In the genomic region with DNA sequence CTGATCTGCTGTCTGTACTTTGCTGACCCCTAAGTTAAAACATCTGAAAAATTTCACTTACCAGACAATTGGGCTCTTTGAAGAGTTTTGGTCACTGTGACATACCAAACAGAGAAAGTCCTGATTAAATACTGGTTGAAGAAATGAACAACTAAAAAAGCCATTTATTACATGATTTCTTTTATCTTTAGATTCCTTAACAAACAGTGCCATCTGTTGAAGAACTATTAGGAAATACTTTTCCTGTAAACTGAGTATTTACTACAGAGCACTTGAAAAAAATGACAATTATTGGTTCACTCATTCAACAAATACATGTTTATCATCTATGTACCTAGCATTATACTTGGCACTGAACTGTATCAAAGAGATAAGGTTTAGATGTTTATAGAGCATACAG, we compare ENCODE assay signal across 15 cellular contexts. TPM values are rescaled to one million over a fixed set of nuclear protein-coding genes. Genes with fewer than 3 reads are reported as not detected.
DNase-seq lines count a peak whose midpoint lies in the region; ATAC-seq and TF ChIP-seq lines count a peak whose summit lies in the region.
"Had no signal": no experiment of that assay in that cellular context is flagged by ENCODE, and none has a peak within 500 bp of the region (broad histone marks: within the 10 kb centered on the region; RNA-seq: fewer than 3 reads in every experiment).

No MANE protein-coding gene starts in this region.

- no peaks in the 10 kb centered on the region for H3K79me2 ChIP-seq in hepatocyte

- TF ChIP-seq CTCF in AG09319 (IDR thresholded peaks at IDR 0.05; ENCODE audit: low read depth, low read length) (peak; percentile 24), HEK293 (tag by site-specific recombination; IDR thresholded peaks at IDR 0.05) (peak; percentile 23; the same call in 1 of the 2 replicates), hepatocyte (IDR thresholded peaks at IDR 0.05; ENCODE audit: poor library complexity) (peak; percentile 43)

- no peaks in the 10 kb centered on the region for H4K20me1 ChIP-seq in hepatocyte (ENCODE audit: insufficient read depth, poor library complexity, severe bottlenecking)

- DNase-seq in AG09319 (ENCODE audit: extremely low read depth, low read depth), result no peak
- DNase-seq in hepatocyte (ENCODE audit: low spot score), result no peak
- no peak for DNase-seq in G401 (ENCODE audit: low spot score)
- no peak for DNase-seq in activated gamma-delta T cell treated with Interleukin-2 at 50 U/mL for 16 hours
- DNase-seq: activated effector memory CD4-positive, alpha-beta T cell treated with anti-CD3 and anti-CD28 coated beads, Interleukin-2, amount 50 U/mL, for 16 hours; left ventricle myocardium superior; NCI-H1417 treated with DMSO at 0.1 percent for 48 hours; occipital lobe; T-cell had no signal

- no peak overlapping the region for H2AFZ ChIP-seq in hepatocyte

- H3K4me2 ChIP-seq in hepatocyte, result no peak overlapping the region

- H3K9me2 ChIP-seq in hepatocyte (replicated peaks; ENCODE audit: insufficient read depth), result no peaks in the 10 kb centered on the region

- H3K4me1 ChIP-seq in HEK293 (ENCODE audit: control insufficient read depth, insufficient read depth, low read length), result peaks cover 4% of the 10 kb centered on the region; the same call in 1 of the 2 replicates
- H3K4me1 ChIP-seq in hepatocyte (ENCODE audit: insufficient read depth), result no peaks in the 10 kb centered on the region

- CTCF ChIA-PET in HEK293 (lab: Yijun Ruan, JAX), result interaction anchor here (0.6 to 1.3 kb wide), 2 partner anchors 719 to 890 kb away, joined by 3 to 5 read pairs; no protein-coding TSS in a partner anchor

- ATAC-seq in SK-N-SH treated with all-trans-retinoic acid at 6 μM for 48 hours (peak; percentile 87), HG03139 (IDR thresholded peaks at IDR 0.05; ENCODE audit: unreplicated experiment) (no peak), GM18870 (IDR thresholded peaks at IDR 0.05; ENCODE audit: unreplicated experiment) (no peak)
- ATAC-seq: stimulated activated memory B cell treated with anti-CD40 and anti-IgM and Interleukin-4, amounts not matched to agents 10 μg/mL and 1 μg/mL and 100 μg/mL, for 72 hours; T-cell had no signal

- in situ Hi-C loops in G401 (cut with HindIII; ENCODE audit: low sequenced_read_pairs), result no loop called here

- H3K27me3 ChIP-seq in hepatocyte, result no peaks in the 10 kb centered on the region

- H3K9me3 ChIP-seq in HEK293 (ENCODE audit: control insufficient read depth, insufficient read depth, low read depth, low read length) (no peaks in the 10 kb centered on the region), hepatocyte (ENCODE audit: low read depth) (no peaks in the 10 kb centered on the region)

- H3K36me3 ChIP-seq in HEK293 (ENCODE audit: control insufficient read depth in 2 of 2, insufficient read depth in 1 of 2, low read length in 2 of 2) (no peaks in the 10 kb centered on the region), hepatocyte (replicated peaks; ENCODE audit: insufficient read depth, low read depth) (no peaks in the 10 kb centered on the region)

- H3K27ac ChIP-seq in HEK293 (ENCODE audit: extremely low read depth, low read depth, low read length) (no peak overlapping the region), hepatocyte (no peak overlapping the region)

- POLR2A ChIA-PET in HEK293 (lab: Yijun Ruan, JAX), result interaction anchor here (0.6 kb wide), 2 partner anchors 16 to 644 kb away, joined by 3 read pairs; no protein-coding TSS in a partner anchor

- no peak overlapping the region for H3K4me3 ChIP-seq in HEK293 (ENCODE audit: low read depth, low read length)
- no peak overlapping the region for H3K4me3 ChIP-seq in hepatocyte
- H3K4me3 ChIP-seq: GM12878 had no signal

TF ChIP-seq in HEK293, 187 proteins besides CTCF, POLR2A, EP300 and RAD21:
- TF ChIP-seq ZNF654 (tag by site-specific recombination; IDR thresholded peaks at IDR 0.05; ENCODE audit: low read depth) (peak; percentile 46), ZNF366 (tag by site-specific recombination; conservative IDR thresholded peaks at IDR 0.05) (no peak), ZNF404 (tag by site-specific recombination; IDR thresholded peaks at IDR 0.05) (no peak), ZNF658 (tag by site-specific recombination; IDR thresholded peaks at IDR 0.05) (no peak)
- TF ChIP-seq, protein P1, sequence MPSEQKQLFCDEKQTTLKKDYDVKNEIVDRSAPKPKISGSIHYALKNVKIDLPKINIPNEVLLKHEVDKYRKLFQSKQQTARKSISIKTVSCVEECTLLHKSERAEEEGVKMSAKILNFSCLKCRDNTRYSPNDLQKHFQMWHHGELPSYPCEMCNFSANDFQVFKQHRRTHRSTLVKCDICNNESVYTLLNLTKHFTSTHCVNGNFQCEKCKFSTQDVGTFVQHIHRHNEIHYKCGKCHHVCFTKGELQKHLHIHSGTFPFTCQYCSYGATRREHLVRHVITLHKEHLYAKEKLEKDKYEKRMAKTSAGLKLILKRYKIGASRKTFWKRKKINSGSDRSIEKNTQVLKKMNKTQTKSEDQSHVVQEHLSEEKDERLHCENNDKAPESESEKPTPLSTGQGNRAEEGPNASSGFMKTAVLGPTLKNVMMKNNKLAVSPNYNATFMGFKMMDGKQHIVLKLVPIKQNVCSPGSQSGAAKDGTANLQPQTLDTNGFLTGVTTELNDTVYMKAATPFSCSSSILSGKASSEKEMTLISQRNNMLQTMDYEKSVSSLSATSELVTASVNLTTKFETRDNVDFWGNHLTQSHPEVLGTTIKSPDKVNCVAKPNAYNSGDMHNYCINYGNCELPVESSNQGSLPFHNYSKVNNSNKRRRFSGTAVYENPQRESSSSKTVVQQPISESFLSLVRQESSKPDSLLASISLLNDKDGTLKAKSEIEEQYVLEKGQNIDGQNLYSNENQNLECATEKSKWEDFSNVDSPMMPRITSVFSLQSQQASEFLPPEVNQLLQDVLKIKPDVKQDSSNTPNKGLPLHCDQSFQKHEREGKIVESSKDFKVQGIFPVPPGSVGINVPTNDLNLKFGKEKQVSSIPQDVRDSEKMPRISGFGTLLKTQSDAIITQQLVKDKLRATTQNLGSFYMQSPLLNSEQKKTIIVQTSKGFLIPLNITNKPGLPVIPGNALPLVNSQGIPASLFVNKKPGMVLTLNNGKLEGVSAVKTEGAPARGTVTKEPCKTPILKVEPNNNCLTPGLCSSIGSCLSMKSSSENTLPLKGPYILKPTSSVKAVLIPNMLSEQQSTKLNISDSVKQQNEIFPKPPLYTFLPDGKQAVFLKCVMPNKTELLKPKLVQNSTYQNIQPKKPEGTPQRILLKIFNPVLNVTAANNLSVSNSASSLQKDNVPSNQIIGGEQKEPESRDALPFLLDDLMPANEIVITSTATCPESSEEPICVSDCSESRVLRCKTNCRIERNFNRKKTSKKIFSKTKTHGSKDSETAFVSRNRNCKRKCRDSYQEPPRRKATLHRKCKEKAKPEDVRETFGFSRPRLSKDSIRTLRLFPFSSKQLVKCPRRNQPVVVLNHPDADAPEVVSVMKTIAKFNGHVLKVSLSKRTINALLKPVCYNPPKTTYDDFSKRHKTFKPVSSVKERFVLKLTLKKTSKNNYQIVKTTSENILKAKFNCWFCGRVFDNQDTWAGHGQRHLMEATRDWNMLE (tag by site-specific recombination; conservative IDR thresholded peaks at IDR 0.05; ENCODE audit: low read depth), result no peak

TF ChIP-seq in SK-N-SH treated with all-trans-retinoic acid at 6 μM for 48 hours, 23 proteins besides CTCF, POLR2A, EP300 and RAD21:
- TF ChIP-seq ISL1 (CRISPR knock-in tag; IDR thresholded peaks at IDR 0.05) (no peak), ZC3H10 (CRISPR knock-in tag; IDR thresholded peaks at IDR 0.05) (no peak), OSR1 (CRISPR knock-in tag; IDR thresholded peaks at IDR 0.05) (no peak), CREB5 (CRISPR knock-in tag; IDR thresholded peaks at IDR 0.05; ENCODE audit: low read depth) (no peak), TOX (CRISPR knock-in tag; IDR thresholded peaks at IDR 0.05; ENCODE audit: borderline replicate concordance) (no peak), GLIS3 (CRISPR knock-in tag; IDR thresholded peaks at IDR 0.05) (no peak)

RNA-seq across cellular contexts. Expression of gene WASHC4, which starts 6.5 kb away (rescaled TPM):
- 92.7 and 102 TPM in 2 replicates for total RNA-seq in hepatocyte
- 31.3 and 38.0 TPM in 2 replicates for polyA plus RNA-seq in hepatocyte
- total RNA-seq in G401 (2014; rRNA removed; shearing (Covaris generic)), result 21.9 and 77.3 TPM in 2 replicates

RNA-seq across cellular contexts. Expression of gene ALDH1L2, which starts 16.7 kb away (rescaled TPM):
- total RNA-seq in hepatocyte, result 11.1 and 16.2 TPM in 2 replicates
- 5.9 and 6.5 TPM in 2 replicates for polyA plus RNA-seq in hepatocyte
- 0.55 and 2.2 TPM in 2 replicates for total RNA-seq in G401 (2014; rRNA removed; shearing (Covaris generic))
